Comparison of ENCODE assay signal across 10 cellular contexts in the genomic region with DNA sequence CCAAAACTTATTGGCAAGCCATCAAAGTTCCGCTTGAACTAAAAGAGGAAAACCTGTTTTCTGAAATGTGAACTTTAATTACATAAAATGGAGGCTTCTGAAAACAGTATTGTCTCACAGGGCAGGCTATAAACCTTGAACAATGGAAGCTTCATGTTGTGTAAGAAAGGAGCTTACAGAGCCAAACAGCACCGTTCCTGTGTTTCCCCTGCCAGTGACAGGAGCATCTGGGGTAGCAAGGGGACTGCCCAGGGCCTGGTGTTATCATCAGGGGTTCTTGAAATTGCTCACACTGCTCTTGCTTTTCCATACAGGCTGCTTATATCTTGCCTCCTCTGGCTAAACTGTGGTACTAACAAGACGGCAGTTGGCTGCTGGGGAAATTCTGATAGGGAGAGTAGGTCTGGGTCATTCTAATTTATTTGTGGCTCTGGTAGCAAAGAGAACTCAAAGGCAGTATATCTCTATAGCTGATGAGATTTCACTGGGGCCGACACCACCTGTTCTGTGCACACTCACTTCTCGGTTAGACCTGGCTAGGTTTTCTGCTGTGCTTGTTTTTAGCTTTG. TPM values are rescaled to one million over a fixed set of nuclear protein-coding genes. Genes with fewer than 3 reads are reported as not detected.
A peak's percentile ranks its signal among the peaks of the same experiment; 100 is the strongest.
DNase-seq lines count a peak whose midpoint lies in the region; ATAC-seq and TF ChIP-seq lines count a peak whose summit lies in the region.
"Had no signal": no experiment of that assay in that cellular context is flagged by ENCODE, and none has a peak within 500 bp of the region (broad histone marks: within the 10 kb centered on the region; RNA-seq: fewer than 3 reads in every experiment).

No MANE protein-coding gene starts in this region.

- H3K36me3 Mint-ChIP-seq in endothelial cell (ENCODE audit: low read depth, unreplicated experiment) = peaks cover 4% of the 10 kb centered on the region

- TF ChIP-seq CTCF in cardiac fibroblast (IDR thresholded peaks at IDR 0.05; ENCODE audit: low read depth, low read length) (no peak), endothelial cell (IDR thresholded peaks at IDR 0.05; ENCODE audit: unreplicated experiment) (no peak)

- in situ Hi-C loops in G401 (cut with HindIII; ENCODE audit: low sequenced_read_pairs) = no loop called here

- no peak overlapping the region for H3K27ac Mint-ChIP-seq in endothelial cell (ENCODE audit: unreplicated experiment)

- peak; percentile 79 for ATAC-seq in GM19372 (IDR thresholded peaks at IDR 0.05; ENCODE audit: low read depth, unreplicated experiment)
- ATAC-seq in HG03066 (IDR thresholded peaks at IDR 0.05; ENCODE audit: low read depth, unreplicated experiment) = peak; percentile 52

- DNase-seq in G401 (ENCODE audit: low spot score) = peak; percentile 73
- peak; percentile 21 to 56 for DNase-seq in cardiac fibroblast (ENCODE audit: low read depth in 2 of 2)
- DNase-seq in T-helper 9 cell = no peak
- no peak for DNase-seq in HuH-7 (ENCODE audit: low spot score)
- no peak for DNase-seq in endothelial cell (ENCODE audit: low spot score)
- DNase-seq in NCI-H524 (lab: John Stamatoyannopoulos, UW) = no peak
- DNase-seq: DND-41, NCI-H1930 had no signal

- no peaks in the 10 kb centered on the region for H3K27me3 Mint-ChIP-seq in endothelial cell (ENCODE audit: unreplicated experiment)

- H3K4me3 ChIP-seq in cardiac fibroblast (replicated peaks in 1 of 2; ENCODE audit: low read depth in 2 of 2, low read length in 2 of 2) = no peak overlapping the region

- no peak overlapping the region for H3K4me3 Mint-ChIP-seq in endothelial cell (ENCODE audit: unreplicated experiment)

- H3K9me3 Mint-ChIP-seq in endothelial cell (ENCODE audit: unreplicated experiment) = no peaks in the 10 kb centered on the region

- H3K4me1 Mint-ChIP-seq in endothelial cell (ENCODE audit: unreplicated experiment) = no peaks in the 10 kb centered on the region

RNA-seq across cellular contexts. Expression of a gene that starts 40.4 kb away (rescaled TPM):
- not detected in 2 replicates for total RNA-seq in G401 (2014; rRNA removed; shearing (Covaris generic))
- total RNA-seq in endothelial cell (ENCODE audit: unreplicated experiment) = 95.2 TPM

Comparison
In these comparisons a context has a peak if more than half of its experiments do, and no peak if none do; other contexts are left out.
1. DNase-seq: peak in G401 (single experiment) and cardiac fibroblast (2 of 2); none in T-helper 9 cell (single experiment), HuH-7 (single experiment), endothelial cell (single experiment) and NCI-H524 (0 of 2).
2. RNA of a gene that starts 40.4 kb away (total RNA-seq): 95.2 TPM in endothelial cell (single experiment); not detected in G401; every median in the first group is over 10 times any median in the second.